ENCODE assay signal across 16 cellular contexts in genomic region chr19:18377026-18377425, GRCh38. TPM values are rescaled to one million over a fixed set of nuclear protein-coding genes. Genes with fewer than 3 reads are reported as not detected.
DNase-seq lines count a peak whose midpoint lies in the region; ATAC-seq, FAIRE-seq and TF ChIP-seq lines count a peak whose summit lies in the region.
"Had no signal": no experiment of that assay in that cellular context is flagged by ENCODE, and none has a peak within 500 bp of the region (broad histone marks: within the 10 kb centered on the region; RNA-seq: fewer than 3 reads in every experiment).

No MANE protein-coding gene starts in this region.

- TF ChIP-seq CTCF in A549 (IDR thresholded peaks at IDR 0.05) (no peak), PC-9 (conservative IDR thresholded peaks at IDR 0.05) (no peak), lower lobe of right lung (IDR thresholded peaks at IDR 0.05) (no peak)

- no peak for TF ChIP-seq RAD21 in A549 (conservative IDR thresholded peaks at IDR 0.05 in 1 of 2, IDR thresholded peaks at IDR 0.05 in 1 of 2)

- no peak overlapping the region for H2AFZ ChIP-seq in PC-9

- no peak for ATAC-seq in A549
- peak; percentile 48 to 69 for ATAC-seq in lower lobe of right lung

- H3K4me1 ChIP-seq in A549, result peaks cover 78% of the 10 kb centered on the region
- peaks cover 73% of the 10 kb centered on the region for H3K4me1 ChIP-seq in PC-9 (replicated peaks; ENCODE audit: insufficient read depth)
- peaks cover 84% of the 10 kb centered on the region for H3K4me1 ChIP-seq in lower lobe of right lung

- H3F3A ChIP-seq in PC-9 (ENCODE audit: insufficient read depth, low read depth), result peaks cover 68% of the 10 kb centered on the region

- POLR2A ChIA-PET in A549 (lab: Yijun Ruan, JAX) (interaction anchor here (1.5 kb wide), 1 partner anchor 9 kb away, joined by 6 read pairs; the partner anchor contains the start of gene GDF15), PC-9 (lab: Charles Lee; ENCODE audit: unreplicated experiment) (no interaction called here)

- no peak overlapping the region for H3K4me3 ChIP-seq in A549
- peak overlapping the region; percentile 4; the same call in 1 of the 2 replicates for H3K4me3 ChIP-seq in PC-9
- H3K4me3 ChIP-seq in lower lobe of right lung, result no peak overlapping the region

- DNase-seq in A549 (ENCODE audit: low read depth in 1 of 2, low spot score in 1 of 2), result peak in 1 of 2 experiments; percentile 79
- DNase-seq in GM12891 (ENCODE audit: insufficient read length, low spot score), result no peak
- peak in 1 of 2 experiments; percentile 98 for DNase-seq in PC-9
- no peak for DNase-seq in lower lobe of right lung
- no peak for DNase-seq in occipital lobe (lab: John Stamatoyannopoulos, UW)
- DNase-seq in kidney glomerular epithelial cell (lab: John Stamatoyannopoulos, UW), result no peak
- no peak for DNase-seq in epidermal melanocyte (ENCODE audit: insufficient read length, low spot score)
- no peak for DNase-seq in caudate nucleus (lab: John Stamatoyannopoulos, UW)
- DNase-seq: activated CD4-positive, alpha-beta T cell treated with anti-CD3 and anti-CD28 coated beads, Interleukin-2, amount 10 ng/mL, durations not matched to agents 24 days and 14 days; activated T-cell treated with anti-CD3 and anti-CD28 coated beads, Interleukin-2, amount 50 U/mL, for 24 hours; GDM1; NCI-H187 treated with DMSO at 0.1 percent for 48 hours; stimulated activated CD4-positive, alpha-beta T cell treated with anti-CD3 and anti-CD28 coated beads, Interleukin-2, amount 100 ng/mL, for 24 hours; T-helper 1 cell had no signal

- H3K27ac ChIP-seq in A549 (peak overlapping the region; percentile 99 to 100), PC-9 (peak overlapping the region; percentile 98), lower lobe of right lung (peak overlapping the region; percentile 52), caudate nucleus (ENCODE audit: low read depth, low read length) (no peak overlapping the region)

- no peaks in the 10 kb centered on the region for H3K36me3 ChIP-seq in PC-9 (ENCODE audit: low read depth)
- no peaks in the 10 kb centered on the region for H3K36me3 ChIP-seq in lower lobe of right lung

- H3K27me3 ChIP-seq in PC-9 (ENCODE audit: insufficient read depth, low read depth) (no peaks in the 10 kb centered on the region), lower lobe of right lung (ENCODE audit: low read depth) (no peaks in the 10 kb centered on the region)

- intact Hi-C loops in PC-9 (cut with micrococcal nuclease; ENCODE audit: unreplicated experiment) (no loop called here), lower lobe of right lung (cut with DNase I) (no loop called here)

- 35% methylated on average over 6 of the region's 6 CpGs for WGBS in A549 (ENCODE audit: missing lambda C conversion rate)

- no peaks in the 10 kb centered on the region for H3K79me2 ChIP-seq in PC-9 (ENCODE audit: low read depth)

- CTCF ChIA-PET in A549 (lab: Yijun Ruan, JAX) (interaction anchor here (1.0 kb wide), 2 partner anchors 11 to 25 kb away, joined by 3 read pairs; no protein-coding TSS in a partner anchor), PC-9 (lab: Charles Lee) (no interaction called here)

- BruUV-seq in PC-9 (replicated peaks; lab: Mats Ljungman, UMichigan), result no TSS peak

- H3K9me3 ChIP-seq in A549 (no peaks in the 10 kb centered on the region), PC-9 (ENCODE audit: insufficient read depth, low read depth) (no peaks in the 10 kb centered on the region), lower lobe of right lung (no peaks in the 10 kb centered on the region)

- H4K20me1 ChIP-seq in PC-9 (ENCODE audit: insufficient read depth), result no peaks in the 10 kb centered on the region

- FAIRE-seq in A549 (lab: Jason Lieb, UNC), result no peak
- FAIRE-seq in GM12891 (lab: Jason Lieb, UNC), result no peak
- FAIRE-seq: colon had no signal

- no peaks in the 10 kb centered on the region for H3K9me2 ChIP-seq in PC-9 (ENCODE audit: insufficient read depth)

- H3K4me2 ChIP-seq in A549 (peak overlapping the region; percentile 29; the same call in 2 of the 3 replicates), PC-9 (peak overlapping the region; percentile 65)

- TF ChIP-seq POLR2A in A549 (IDR thresholded peaks at IDR 0.05; ENCODE audit: low read length) (no peak), GM12891 (IDR thresholded peaks at IDR 0.05; ENCODE audit: low read depth, low read length) (no peak)

- TF ChIP-seq EP300 in A549 (IDR thresholded peaks at IDR 0.05), result peak in 1 of 2 experiments; percentile 68; a peak in 3 of 5 replicates

TF ChIP-seq in A549, 52 proteins besides CTCF, POLR2A, EP300 and RAD21:
- TF ChIP-seq ZFP36 (IDR thresholded peaks at IDR 0.05; ENCODE audit: borderline replicate concordance, partially characterized antibody) (no peak), FOXS1 (CRISPR knock-in tag; IDR thresholded peaks at IDR 0.05) (no peak), ZC3H11A (IDR thresholded peaks at IDR 0.05) (no peak), NFE2L2 (conservative IDR thresholded peaks at IDR 0.05; ENCODE audit: low read length) (no peak), BHLHE40 (IDR thresholded peaks at IDR 0.05; ENCODE audit: low read depth, low read length) (no peak), RFX5 (IDR thresholded peaks at IDR 0.05) (no peak), EHF (CRISPR knock-in tag; IDR thresholded peaks at IDR 0.05) (0 out of 2 replicates have a peak, but pooled peaks have one; percentile 58), KDM5A (IDR thresholded peaks at IDR 0.05) (no peak), CEBPB (IDR thresholded peaks at IDR 0.05) (peak in 1 of 2 experiments; percentile 30; a peak in 2 of 4 replicates), CHD4 (IDR thresholded peaks at IDR 0.05; ENCODE audit: borderline replicate concordance) (peak; percentile 37; the same call in 1 of the 2 replicates)
TF ChIP-seq in A549: peak in this region for 3.

TF ChIP-seq in GM12891, 5 proteins besides CTCF, POLR2A, EP300 and RAD21:
- TF ChIP-seq POLR2AphosphoS5 (IDR thresholded peaks at IDR 0.05; ENCODE audit: low read depth, low read length) (no peak), TAF1 (IDR thresholded peaks at IDR 0.05; ENCODE audit: low read depth, low read length) (no peak), PAX5 (IDR thresholded peaks at IDR 0.05; ENCODE audit: insufficient read depth, low read length, severe bottlenecking) (no peak), SPI1 (IDR thresholded peaks at IDR 0.05; ENCODE audit: low read depth, low read length) (peak; percentile 25; the same call in 1 of the 2 replicates), POU2F2 (IDR thresholded peaks at IDR 0.05; ENCODE audit: low read depth, low read length) (no peak)

RNA-seq across cellular contexts. Expression of gene GDF15, which starts 8.9 kb away (rescaled TPM):
- polyA plus RNA-seq in A549 (2011; rRNA removed), result 67.8 and 78.5 TPM in 2 replicates
- 120 and 188 TPM in 2 replicates for polyA plus RNA-seq in A549 (2012; cell fraction: cytosol; rRNA removed)
- polyA plus RNA-seq in A549 (2012; cell fraction: nucleus; rRNA removed), result 132 and 182 TPM in 2 replicates
- 53.4 to 58.4 TPM (median 56.9 TPM) in 3 replicates for polyA plus RNA-seq in A549 (2017; fragmentation: RNase III; extraction: RNeasy Plus Mini Kit Qiagen cat#74134 plus additional on column Dnase treatment)
- 33.4 and 59.6 TPM in 2 replicates for polyA minus RNA-seq in A549 (2011; rRNA and poly(A)+ RNA removed)
- polyA plus RNA-seq in GM12891 (2012; ENCODE audit: low read depth, missing spikeins), result 4.9 TPM
- total RNA-seq in PC-9 (2021), result 15.1 and 17.2 TPM in 2 replicates
- 21.2 TPM for total RNA-seq in lower lobe of right lung
- total RNA-seq in occipital lobe, result not detected
- total RNA-seq: B cell had no signal

RNA-seq across cellular contexts. Expression of gene LRRC25, which starts 20.4 kb away (rescaled TPM):
- polyA plus RNA-seq in A549 (2011; rRNA removed) (not detected in 2 replicates), A549 (2017; fragmentation: RNase III; extraction: RNeasy Plus Mini Kit Qiagen cat#74134 plus additional on column Dnase treatment) (not detected in 3 replicates)
- polyA plus RNA-seq in A549 (2012; cell fraction: cytosol; rRNA removed), result not detected in 2 replicates
- polyA plus RNA-seq in A549 (2012; cell fraction: nucleus; rRNA removed), result not detected in 2 replicates
- polyA minus RNA-seq in A549 (2011; rRNA and poly(A)+ RNA removed), result not detected in 2 replicates
- 2.0 TPM for polyA plus RNA-seq in GM12891 (2012; ENCODE audit: low read depth, missing spikeins)
- total RNA-seq in PC-9 (2021) (not detected in 2 replicates), lower lobe of right lung (35.4 TPM), occipital lobe (0.78 TPM)
- total RNA-seq: activated CD4-positive, alpha-beta T cell treated with anti-CD3 and anti-CD28 coated beads, Interleukin-2, amount 10 ng/mL, durations not matched to agents 24 days and 14 days had no signal

RNA-seq across cellular contexts. Expression of gene PGPEP1, which starts 36.6 kb away (rescaled TPM):
- polyA plus RNA-seq in A549 (2011; rRNA removed) (7.1 and 8.6 TPM in 2 replicates), A549 (2017; fragmentation: RNase III; extraction: RNeasy Plus Mini Kit Qiagen cat#74134 plus additional on column Dnase treatment) (4.5 to 5.9 TPM (median 5.3 TPM) in 3 replicates)
- polyA plus RNA-seq in A549 (2012; cell fraction: cytosol; rRNA removed), result 2.4 and 3.9 TPM in 2 replicates
- 2.9 and 3.5 TPM in 2 replicates for polyA plus RNA-seq in A549 (2012; cell fraction: nucleus; rRNA removed)
- 23.2 and 30.1 TPM in 2 replicates for polyA minus RNA-seq in A549 (2011; rRNA and poly(A)+ RNA removed)
- 22.1 TPM for polyA plus RNA-seq in GM12891 (2012; ENCODE audit: low read depth, missing spikeins)
- total RNA-seq in PC-9 (2021) (42.0 and 53.6 TPM in 2 replicates), lower lobe of right lung (40.9 TPM), occipital lobe (14.2 TPM)

RNA-seq across cellular contexts. Expression of gene SSBP4, which starts 42.2 kb away (rescaled TPM):
- polyA plus RNA-seq in A549 (2011; rRNA removed) (5.4 and 6.9 TPM in 2 replicates), A549 (2017; fragmentation: RNase III; extraction: RNeasy Plus Mini Kit Qiagen cat#74134 plus additional on column Dnase treatment) (37.8 to 43.2 TPM (median 41.5 TPM) in 3 replicates)
- polyA plus RNA-seq in A549 (2012; cell fraction: cytosol; rRNA removed), result 28.5 and 47.8 TPM in 2 replicates
- polyA plus RNA-seq in A549 (2012; cell fraction: nucleus; rRNA removed), result 69.4 and 124 TPM in 2 replicates
- 5.0 and 10.7 TPM in 2 replicates for polyA minus RNA-seq in A549 (2011; rRNA and poly(A)+ RNA removed)
- polyA plus RNA-seq in GM12891 (2012; ENCODE audit: low read depth, missing spikeins), result 60.3 TPM
- total RNA-seq in PC-9 (2021) (56.6 and 65.2 TPM in 2 replicates), lower lobe of right lung (65.6 TPM), occipital lobe (75.6 TPM)

RNA-seq across cellular contexts. Expression of gene LSM4, which starts 54.1 kb away (rescaled TPM):
- polyA plus RNA-seq in A549 (2011; rRNA removed) (106 and 154 TPM in 2 replicates), A549 (2017; fragmentation: RNase III; extraction: RNeasy Plus Mini Kit Qiagen cat#74134 plus additional on column Dnase treatment) (169 to 180 TPM (median 171 TPM) in 3 replicates)
- polyA plus RNA-seq in A549 (2012; cell fraction: cytosol; rRNA removed), result 311 and 362 TPM in 2 replicates
- polyA plus RNA-seq in A549 (2012; cell fraction: nucleus; rRNA removed), result 158 and 166 TPM in 2 replicates
- 51.2 and 54.0 TPM in 2 replicates for polyA minus RNA-seq in A549 (2011; rRNA and poly(A)+ RNA removed)
- 202 TPM for polyA plus RNA-seq in GM12891 (2012; ENCODE audit: low read depth, missing spikeins)
- total RNA-seq in PC-9 (2021) (291 and 323 TPM in 2 replicates), lower lobe of right lung (72.3 TPM), occipital lobe (72.2 TPM)

Comparison
In these comparisons a context has a peak if more than half of its experiments do, and no peak if none do; other contexts are left out.
1. ATAC-seq: peak in lower lobe of right lung (2 of 2); none in A549 (0 of 2).
2. RNA of gene GDF15, which starts 8.9 kb away (total RNA-seq): 21.2 TPM in lower lobe of right lung (single experiment) and 15.1 to 17.2 TPM in PC-9; not detected in occipital lobe (single experiment); every median in the first group is over 10 times any median in the second.
3. RNA of gene LRRC25, which starts 20.4 kb away (total RNA-seq): 35.4 TPM in lower lobe of right lung (single experiment); 0.78 TPM in occipital lobe (single experiment) and not detected in PC-9; every median in the first group is over 10 times any median in the second.